In the genomic region with DNA sequence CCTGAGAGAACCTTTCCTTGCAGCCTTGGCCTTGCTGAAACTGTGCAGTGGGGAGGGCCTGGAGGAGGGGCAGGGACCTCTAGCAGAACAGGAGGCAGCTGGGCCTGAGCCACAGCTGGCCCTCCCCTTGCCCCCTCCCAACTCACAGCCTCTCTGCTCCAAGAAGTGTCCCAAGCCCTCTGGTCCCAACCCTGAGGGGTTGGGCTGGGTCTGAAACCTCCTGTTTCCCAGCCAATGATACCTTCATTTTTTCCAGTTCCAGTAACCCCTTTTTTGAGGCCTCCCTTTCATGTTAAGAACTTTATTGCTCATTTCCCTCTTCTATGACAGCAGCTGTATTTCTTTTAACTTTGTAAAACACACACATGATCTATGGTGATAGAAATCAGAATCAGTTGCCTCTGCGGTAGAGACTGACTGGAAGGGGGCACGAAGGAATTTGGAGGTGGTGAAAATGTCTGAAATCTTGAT, we compare ENCODE assay signal across 7 cellular contexts. TPM values are rescaled to one million over a fixed set of nuclear protein-coding genes. Genes with fewer than 3 reads are reported as not detected.
A peak's percentile ranks its signal among the peaks of the same experiment; 100 is the strongest.
DNase-seq lines count a peak whose midpoint lies in the region; ATAC-seq and TF ChIP-seq lines count a peak whose summit lies in the region.

No MANE protein-coding gene starts in this region.

- H3K4me3 ChIP-seq in HUES64 (ENCODE audit: low read length): no peak overlapping the region
- H3K4me3 ChIP-seq in iPS-20b (ENCODE audit: low read length): no peak overlapping the region
- peak overlapping the region in 1 of 2 donors; percentile 58 for H3K4me3 ChIP-seq in stomach smooth muscle (ENCODE audit: low read length in 2 of 2)

- H3K27ac ChIP-seq in HUES64 (ENCODE audit: low read depth, low read length): peak overlapping the region; percentile 68; the same call in 1 of the 2 replicates
- H3K27ac ChIP-seq in iPS-20b (ENCODE audit: low read length): peak overlapping the region; percentile 49
- H3K27ac ChIP-seq in stomach smooth muscle (ENCODE audit: low read length): peak overlapping the region; percentile 78

- CTCF ChIA-PET in GM10248 (lab: Yijun Ruan, JAX): interaction anchor here (1.9 to 6.2 kb wide), 2 partner anchors 9 to 18 kb away, joined by 5 to 30 read pairs; partner anchors contain the start of gene ARMC12

- POLR2A ChIA-PET in GM10248 (lab: Yijun Ruan, JAX): no interaction called here

- H3K4me1 ChIP-seq in HUES64 (ENCODE audit: insufficient read depth, low read length): peaks cover 44% of the 10 kb centered on the region
- H3K4me1 ChIP-seq in iPS-20b (ENCODE audit: insufficient read depth, low read length): peaks cover 32% of the 10 kb centered on the region
- H3K4me1 ChIP-seq in stomach smooth muscle (ENCODE audit: control insufficient read depth, insufficient read depth, low read length): peaks cover 57% of the 10 kb centered on the region

- ATAC-seq in GM21515 (IDR thresholded peaks at IDR 0.05; ENCODE audit: unreplicated experiment): no peak

- H3K9ac ChIP-seq in HUES64 (ENCODE audit: low read depth, low read length) (0 out of 2 replicates have a peak overlapping the region, but pooled peaks have one; percentile 16), iPS-20b (ENCODE audit: low read depth, low read length) (peak overlapping the region; percentile 37; the same call in 1 of the 2 replicates), stomach smooth muscle (ENCODE audit: low read length in 2 of 2) (peak overlapping the region in 1 of 2 donors; percentile 5)

- H3K9me3 ChIP-seq in HUES64 (ENCODE audit: insufficient read depth, low read depth, low read length): no peaks in the 10 kb centered on the region
- no peaks in the 10 kb centered on the region for H3K9me3 ChIP-seq in iPS-20b (ENCODE audit: insufficient read depth, low read depth, low read length)
- H3K9me3 ChIP-seq in stomach smooth muscle (ENCODE audit: control insufficient read depth in 2 of 2, low read length in 2 of 2): no peaks in the 10 kb centered on the region

- DNase-seq in activated CD8-positive, alpha-beta memory T cell treated with anti-CD3 and anti-CD28 coated beads, Interleukin-2, amount 50 U/mL, for 48 hours: peak; percentile 74
- DNase-seq in GM10248 (ENCODE audit: extremely low spot score) (no peak), erythroblast (lab: John Stamatoyannopoulos, UW) (no peak)

- no peak for TF ChIP-seq POLR2A in erythroblast (IDR thresholded peaks at IDR 0.05; ENCODE audit: low read length)

- no peak for TF ChIP-seq CTCF in GM10248 (IDR thresholded peaks at IDR 0.05; ENCODE audit: control extremely low read depth, extremely low read depth, low read depth, missing control alignments)

- H3K27me3 ChIP-seq in HUES64 (ENCODE audit: insufficient read depth, low read length) (no peaks in the 10 kb centered on the region), iPS-20b (ENCODE audit: insufficient read depth, low read length) (0 out of 2 replicates have a peak, but pooled peaks cover 3% of the 10 kb centered on the region), stomach smooth muscle (ENCODE audit: control insufficient read depth in 1 of 2, insufficient read depth in 2 of 2, low read length in 2 of 2) (no peaks in the 10 kb centered on the region)

- 90% methylated on average over 2 of the region's 2 CpGs for WGBS in HUES64

- no peaks in the 10 kb centered on the region for H3K36me3 ChIP-seq in HUES64 (ENCODE audit: insufficient read depth, low read length)
- no peaks in the 10 kb centered on the region for H3K36me3 ChIP-seq in iPS-20b (ENCODE audit: insufficient read depth, low read depth, low read length)
- no peaks in the 10 kb centered on the region for H3K36me3 ChIP-seq in stomach smooth muscle (ENCODE audit: control insufficient read depth in 2 of 2, insufficient read depth in 2 of 2, low read length in 2 of 2)

RNA-seq across cellular contexts. Expression of gene ARMC12, which starts 17.9 kb away (rescaled TPM):
- 0.85 TPM for polyA plus RNA-seq in HUES64 (2013, experiment 1 of 2)
- 1.7 TPM for polyA plus RNA-seq in HUES64 (2013, experiment 2 of 2)

RNA-seq across cellular contexts. Expression of gene FKBP5, which starts 30.2 kb away (rescaled TPM):
- 35.2 TPM for polyA plus RNA-seq in HUES64 (2013, experiment 1 of 2)
- polyA plus RNA-seq in HUES64 (2013, experiment 2 of 2): 37.2 TPM

RNA-seq across cellular contexts. Expression of gene CLPSL2, which starts 57.5 kb away (rescaled TPM):
- 1.1 TPM for polyA plus RNA-seq in HUES64 (2013, experiment 1 of 2)
- polyA plus RNA-seq in HUES64 (2013, experiment 2 of 2): 1.1 TPM
